In genomic region chr6:32109765-32110160, GRCh38 we compare ENCODE assay signal across 16 cellular contexts. TPM values are rescaled to one million over a fixed set of nuclear protein-coding genes. Genes with fewer than 3 reads are reported as not detected.
DNase-seq lines count a peak whose midpoint lies in the region; ATAC-seq and TF ChIP-seq lines count a peak whose summit lies in the region.
"Had no signal": no experiment of that assay in that cellular context is flagged by ENCODE, and none has a peak within 500 bp of the region (broad histone marks: within the 10 kb centered on the region; RNA-seq: fewer than 3 reads in every experiment).

No MANE protein-coding gene starts in this region.

- CTCF ChIA-PET in HEK293 (lab: Yijun Ruan, JAX) = interaction anchor here (0.8 to 5.9 kb wide), 5 partner anchors 8 to 158 kb away, joined by 3 to 45 read pairs (median 6); no protein-coding TSS in a partner anchor
- CTCF ChIA-PET in naive thymus-derived CD4-positive, alpha-beta T cell (lab: Charles Lee) = no interaction called here

- H3K4me3 ChIP-seq in HEK293 (ENCODE audit: low read depth, low read length) (no peak overlapping the region), thyroid gland (replicated peaks in 1 of 3) (no peak overlapping the region)
- H3K4me3 ChIP-seq in naive thymus-derived CD4-positive, alpha-beta T cell (ENCODE audit: low read length) = no peak overlapping the region

- H3K27me3 Mint-ChIP-seq in chondrocyte (ENCODE audit: low read depth) = peaks cover 12% of the 10 kb centered on the region
- H3K27me3 Mint-ChIP-seq in naive thymus-derived CD4-positive, alpha-beta T cell = peaks cover 0 to 27% (median 6%) of the 10 kb centered on the region in 5 donors

- no peaks in the 10 kb centered on the region for H3K27me3 ChIP-seq in naive thymus-derived CD4-positive, alpha-beta T cell (ENCODE audit: control insufficient read depth in 2 of 2, insufficient read depth in 2 of 2, low read length in 2 of 2)
- H3K27me3 ChIP-seq in thyroid gland = no peaks in the 10 kb centered on the region

- no peak for ATAC-seq in naive thymus-derived CD4-positive, alpha-beta T cell

- no peak overlapping the region for H3K27ac ChIP-seq in HEK293 (ENCODE audit: extremely low read depth, low read depth, low read length)
- H3K27ac ChIP-seq in naive thymus-derived CD4-positive, alpha-beta T cell (ENCODE audit: low read depth, low read length) = no peak overlapping the region
- H3K27ac ChIP-seq in thyroid gland = peak overlapping the region in 2 of 3 donors; percentile 66 to 75
- H3K27ac ChIP-seq: brain microvascular endothelial cell had no signal

- TF ChIP-seq CTCF in HEK293 (tag by site-specific recombination; IDR thresholded peaks at IDR 0.05) (no peak), chondrocyte (IDR thresholded peaks at IDR 0.05) (no peak), thyroid gland (IDR thresholded peaks at IDR 0.05) (no peak)

- H3K36me3 ChIP-seq in HEK293 (ENCODE audit: control insufficient read depth in 2 of 2, insufficient read depth in 1 of 2, low read length in 2 of 2) (peaks cover 0 to 13% of the 10 kb centered on the region in 2 experiments; a peak in 1 of 3 replicates), thyroid gland (no peaks in the 10 kb centered on the region)
- peaks cover 0 to 2% (median 0%) of the 10 kb centered on the region in 3 experiments for H3K36me3 ChIP-seq in naive thymus-derived CD4-positive, alpha-beta T cell (ENCODE audit: control insufficient read depth in 2 of 3, insufficient read depth in 3 of 3, low read length in 3 of 3)
- H3K36me3 ChIP-seq: brain microvascular endothelial cell had no signal

- TF ChIP-seq POLR2A in thyroid gland (IDR thresholded peaks at IDR 0.05) = no peak

- no peak for DNase-seq in chondrocyte (ENCODE audit: low spot score)
- DNase-seq in naive thymus-derived CD4-positive, alpha-beta T cell = no peak
- DNase-seq in thyroid gland = no peak
- no peak for DNase-seq in GM03348 (ENCODE audit: low spot score)
- no peak for DNase-seq in mucosa of gallbladder (ENCODE audit: low spot score)
- no peak for DNase-seq in NCI-H2171 (lab: John Stamatoyannopoulos, UW)
- DNase-seq: activated CD8-positive, alpha-beta T cell treated with anti-CD3 and anti-CD28 coated beads for 36 hours; activated naive CD8-positive, alpha-beta T cell treated with anti-CD3 and anti-CD28 coated beads for 36 hours; activated T-cell treated with anti-CD3 and anti-CD28 coated beads, Interleukin-2, amount 50 U/mL, for 72 hours; brain microvascular endothelial cell; GOT3; hypothalamus; NCI-H1930; SHP77; stimulated activated naive B cell treated with anti-CD40 and anti-IgM and Interleukin-4, amounts not matched to agents 10 μg/mL and 1 μg/mL and 100 μg/mL, for 72 hours had no signal

- WGBS in thyroid gland, 2 donors = 35 to 42% methylated on average over 6 of the region's 6 CpGs

- H3K9me3 ChIP-seq in HEK293 (ENCODE audit: control insufficient read depth, insufficient read depth, low read depth, low read length) (no peaks in the 10 kb centered on the region), thyroid gland (no peaks in the 10 kb centered on the region)
- H3K9me3 ChIP-seq in naive thymus-derived CD4-positive, alpha-beta T cell (ENCODE audit: control insufficient read depth in 2 of 3, low read length in 3 of 3) = no peaks in the 10 kb centered on the region

- H3K4me3 Mint-ChIP-seq in chondrocyte (ENCODE audit: unreplicated experiment) = no peak overlapping the region
- peak overlapping the region in 1 of 10 donors; percentile 68 for H3K4me3 Mint-ChIP-seq in naive thymus-derived CD4-positive, alpha-beta T cell
- H3K4me3 Mint-ChIP-seq: activated CD8-positive, alpha-beta T cell treated with anti-CD3 and anti-CD28 coated beads for 36 hours; activated naive CD8-positive, alpha-beta T cell treated with anti-CD3 and anti-CD28 coated beads for 36 hours; activated T-cell treated with anti-CD3 and anti-CD28 coated beads, Interleukin-2, amount 50 U/mL, for 72 hours had no signal

- H3K27ac Mint-ChIP-seq in chondrocyte (ENCODE audit: unreplicated experiment) = peak overlapping the region; percentile 55
- H3K27ac Mint-ChIP-seq in naive thymus-derived CD4-positive, alpha-beta T cell = peak overlapping the region in 6 of 9 donors; percentile 4 to 78 (median 60)
- H3K27ac Mint-ChIP-seq: activated CD8-positive, alpha-beta T cell treated with anti-CD3 and anti-CD28 coated beads for 36 hours; activated naive CD8-positive, alpha-beta T cell treated with anti-CD3 and anti-CD28 coated beads for 36 hours; activated T-cell treated with anti-CD3 and anti-CD28 coated beads, Interleukin-2, amount 50 U/mL, for 72 hours; stimulated activated naive B cell treated with anti-CD40 and anti-IgM and Interleukin-4, amounts not matched to agents 10 μg/mL and 1 μg/mL and 100 μg/mL, for 72 hours had no signal

- peaks cover 37% of the 10 kb centered on the region for H3K4me1 Mint-ChIP-seq in chondrocyte (ENCODE audit: low read depth)
- peaks cover 2 to 35% (median 30%) of the 10 kb centered on the region in 7 donors for H3K4me1 Mint-ChIP-seq in naive thymus-derived CD4-positive, alpha-beta T cell

- intact Hi-C loops in naive thymus-derived CD4-positive, alpha-beta T cell (cut with micrococcal nuclease) = no loop called here
- intact Hi-C loops in thyroid gland (cut with DNase I) = loop anchor here (10.0 kb wide), 1 partner anchor 65 kb away; no protein-coding TSS in a partner anchor

- peaks cover 3% of the 10 kb centered on the region for H3K36me3 Mint-ChIP-seq in chondrocyte (ENCODE audit: low read depth)
- H3K36me3 Mint-ChIP-seq in naive thymus-derived CD4-positive, alpha-beta T cell = peaks cover 0 to 8% (median 0%) of the 10 kb centered on the region in 5 donors
- H3K36me3 Mint-ChIP-seq: activated naive CD8-positive, alpha-beta T cell treated with anti-CD3 and anti-CD28 coated beads for 36 hours had no signal

- POLR2A ChIA-PET in HEK293 (lab: Yijun Ruan, JAX) = interaction anchor here (0.6 to 1.6 kb wide), 10 partner anchors 9 to 270 kb away, joined by 3 to 8 read pairs (median 4); partner anchors contain the start of gene DXO
- POLR2A ChIA-PET in naive thymus-derived CD4-positive, alpha-beta T cell (lab: Charles Lee) = interaction anchor here (1.6 kb wide), 1 partner anchor 68 kb away, joined by 3 read pairs; no protein-coding TSS in a partner anchor

- peaks cover 9% of the 10 kb centered on the region; the same call in 1 of the 2 replicates for H3K4me1 ChIP-seq in HEK293 (ENCODE audit: control insufficient read depth, insufficient read depth, low read length)
- H3K4me1 ChIP-seq in naive thymus-derived CD4-positive, alpha-beta T cell (ENCODE audit: control insufficient read depth in 2 of 2, insufficient read depth in 2 of 2, low read length in 2 of 2) = peaks cover 0 to 9% of the 10 kb centered on the region in 2 donors
- peaks cover 16 to 76% of the 10 kb centered on the region in 2 donors for H3K4me1 ChIP-seq in thyroid gland

- no peaks in the 10 kb centered on the region for H3K9me3 Mint-ChIP-seq in chondrocyte (ENCODE audit: low read depth)
- H3K9me3 Mint-ChIP-seq in naive thymus-derived CD4-positive, alpha-beta T cell = peaks cover 0 to 1% (median 0%) of the 10 kb centered on the region in 11 donors
- H3K9me3 Mint-ChIP-seq: activated CD8-positive, alpha-beta T cell treated with anti-CD3 and anti-CD28 coated beads for 36 hours; activated naive CD8-positive, alpha-beta T cell treated with anti-CD3 and anti-CD28 coated beads for 36 hours; activated T-cell treated with anti-CD3 and anti-CD28 coated beads, Interleukin-2, amount 50 U/mL, for 72 hours had no signal

TF ChIP-seq in HEK293, 187 proteins besides CTCF, POLR2A, EP300 and RAD21:
- TF ChIP-seq ZBTB17 (tag by site-specific recombination; IDR thresholded peaks at IDR 0.05) (0 out of 2 replicates have a peak, but pooled peaks have one; percentile 25), ZNF48 (tag by site-specific recombination; IDR thresholded peaks at IDR 0.05) (no peak)
TF ChIP-seq in HEK293: peak in this region for 1.

RNA-seq across cellular contexts. Expression of gene TNXB, which starts 0.6 kb away (rescaled TPM):
- total RNA-seq in chondrocyte (1.9 to 2.9 TPM (median 2.3 TPM) in 3 replicates), thyroid gland (100 to 1,000 TPM in 2 of 4 donors, 10 to 100 TPM in 2; 42.2 to 112 (median 80.9) TPM), mucosa of gallbladder (30.1 TPM)
- total RNA-seq in naive thymus-derived CD4-positive, alpha-beta T cell = 10 to 100 TPM in 4 of 5 experiments, 1 to 10 TPM in 1; 8.8 to 17.2 (median 13.1) TPM
- polyA plus RNA-seq in naive thymus-derived CD4-positive, alpha-beta T cell = under 1 TPM in 1 of 2 donors, not detected in 1; 0.43 TPM

RNA-seq across cellular contexts. Expression of gene ATF6B, which starts 18.3 kb away (rescaled TPM):
- total RNA-seq in chondrocyte (68.0 to 86.5 TPM (median 68.7 TPM) in 3 replicates), thyroid gland (10 to 100 TPM; 41.5 to 63.5 (median 57.3) TPM), mucosa of gallbladder (119 TPM)
- total RNA-seq in naive thymus-derived CD4-positive, alpha-beta T cell = 100 to 1,000 TPM; 115 to 168 (median 142) TPM
- 10 to 100 TPM; 28.0 to 29.0 TPM for polyA plus RNA-seq in naive thymus-derived CD4-positive, alpha-beta T cell

RNA-seq across cellular contexts. Expression of gene FKBPL, which starts 20.3 kb away (rescaled TPM):
- 4.3 to 6.3 TPM (median 4.9 TPM) in 3 replicates for total RNA-seq in chondrocyte
- 1 to 10 TPM in 4 of 5 experiments, under 1 TPM in 1; 0.82 to 5.1 (median 3.0) TPM for total RNA-seq in naive thymus-derived CD4-positive, alpha-beta T cell
- 1 to 10 TPM; 1.3 to 4.1 TPM for polyA plus RNA-seq in naive thymus-derived CD4-positive, alpha-beta T cell
- total RNA-seq in thyroid gland = 10 to 100 TPM in 1 of 4 donors, 1 to 10 TPM in 3; 3.6 to 11.8 (median 6.8) TPM
- 5.0 TPM for total RNA-seq in mucosa of gallbladder

RNA-seq across cellular contexts. Expression of gene PRRT1, which starts 42.0 kb away (rescaled TPM):
- total RNA-seq in chondrocyte (0.73 to 1.6 TPM (median 1.3 TPM) in 3 replicates), thyroid gland (under 1 TPM in 3 of 4 donors, not detected in 1; 0.49 to 0.81 (median 0.67) TPM), mucosa of gallbladder (3.7 TPM)
- total RNA-seq in naive thymus-derived CD4-positive, alpha-beta T cell = 1 to 10 TPM in 4 of 5 experiments, under 1 TPM in 1; 0.31 to 7.4 (median 3.4) TPM
- polyA plus RNA-seq in naive thymus-derived CD4-positive, alpha-beta T cell = 1 to 10 TPM; 2.2 to 6.2 TPM

RNA-seq across cellular contexts. Expression of gene PPT2, which starts 44.2 kb away (rescaled TPM):
- total RNA-seq in chondrocyte (35.6 to 37.9 TPM (median 35.8 TPM) in 3 replicates), thyroid gland (10 to 100 TPM; 13.0 to 26.1 (median 24.1) TPM), mucosa of gallbladder (17.4 TPM)
- 10 to 100 TPM; 11.8 to 21.9 (median 15.8) TPM for total RNA-seq in naive thymus-derived CD4-positive, alpha-beta T cell
- 10 to 100 TPM; 14.3 to 15.7 TPM for polyA plus RNA-seq in naive thymus-derived CD4-positive, alpha-beta T cell

Comparison
In these comparisons a context has a peak if more than half of its experiments do, and no peak if none do; other contexts are left out.
1. H3K27ac ChIP-seq: peak in thyroid gland (2 of 3); none in HEK293 (single experiment) and naive thymus-derived CD4-positive, alpha-beta T cell (single experiment).